25 cellular contexts compared by ENCODE assay signal in the genomic region with DNA sequence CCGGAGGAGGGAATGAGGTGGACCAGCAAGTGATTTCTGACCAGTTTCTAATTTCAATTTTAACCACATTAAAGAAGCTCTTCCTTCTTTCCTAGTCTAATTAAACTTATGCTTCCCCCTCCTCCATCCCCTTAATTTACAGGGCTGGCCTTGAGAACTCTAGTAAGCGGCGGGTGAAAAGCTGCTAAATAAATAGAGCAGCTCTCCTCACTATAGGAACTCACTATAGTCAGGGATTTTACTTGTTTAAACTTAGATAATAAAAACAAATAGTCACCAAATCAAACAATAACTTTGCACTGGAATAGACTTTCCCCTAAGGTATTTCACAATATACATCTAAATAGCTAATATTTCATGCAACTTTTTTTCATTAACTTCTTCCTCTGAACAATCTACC.
DNase-seq lines count a peak whose midpoint lies in the region; ATAC-seq, FAIRE-seq and TF ChIP-seq lines count a peak whose summit lies in the region.
"Had no signal": no experiment of that assay in that cellular context is flagged by ENCODE, and none has a peak within 500 bp of the region (broad histone marks: within the 10 kb centered on the region; RNA-seq: fewer than 3 reads in every experiment).

No MANE protein-coding gene starts in this region.

- no peak overlapping the region for H3K9ac ChIP-seq in IMR-90 (ENCODE audit: low read depth, low read length)
- H3K9ac ChIP-seq in PC-3 (ENCODE audit: low read length) = no peak overlapping the region
- H3K9ac ChIP-seq in HepG2 (ENCODE audit: insufficient read depth, low read depth, low read length) = no peak overlapping the region
- H3K9ac ChIP-seq: BLaER1 treated with 17β-estradiol and CSF1 and Interleukin-3, amounts not matched to agents 10 nM and 100 nM had no signal

- no peak overlapping the region for H2BK20ac ChIP-seq in IMR-90 (ENCODE audit: low read depth, low read length)

- WGBS in IMR-90 (ENCODE audit: extremely low coverage in 2 of 2, insufficient read length in 1 of 2), 2 experiments = no CpG with 5 or more reads among the region's 3 CpGs
- WGBS in body of pancreas, 2 donors = 14 to 22% methylated on average over 3 of the region's 3 CpGs
- 3% methylated on average over 3 of the region's 3 CpGs for WGBS in HepG2 (ENCODE audit: low lambda C conversion rate)
- 40 to 70% methylated on average over 3 of the region's 3 CpGs for WGBS in sigmoid colon, 2 donors

- POLR2A ChIA-PET in IMR-90 (lab: Charles Lee; ENCODE audit: unreplicated experiment) (no interaction called here), PC-3 (lab: Charles Lee; ENCODE audit: unreplicated experiment) (interaction anchor here (0.7 kb wide), 1 partner anchor 43 kb away, joined by 3 read pairs; no protein-coding TSS in a partner anchor), HepG2 (lab: Yijun Ruan, JAX) (no interaction called here)

- in situ Hi-C loops in IMR-90 (cut with MboI; ENCODE audit: low sequenced_read_pairs) (no loop called here), HepG2 (cut with HindIII; ENCODE audit: extremely low pct_ligation_motif_present, low pct_unique_long_range_greater_than_20kb) (no loop called here)

- no peak overlapping the region for H2AFZ ChIP-seq in IMR-90 (replicated peaks; ENCODE audit: low read length, poor library complexity)
- H2AFZ ChIP-seq in PC-3 (ENCODE audit: low read length) = no peak overlapping the region
- H2AFZ ChIP-seq in HepG2 (ENCODE audit: low read length) = no peak overlapping the region
- H2AFZ ChIP-seq: GM23338 had no signal

- no peak overlapping the region for H4K91ac ChIP-seq in IMR-90 (ENCODE audit: insufficient read depth, low read depth, low read length)

- H2AK9ac ChIP-seq in IMR-90 (replicated peaks; ENCODE audit: low read depth, low read length, poor library complexity) = no peak overlapping the region

- no peak overlapping the region for H3K4ac ChIP-seq in IMR-90 (ENCODE audit: low read depth, low read length)

- CTCF ChIA-PET in IMR-90 (lab: Yijun Ruan, JAX) = no interaction called here
- CTCF ChIA-PET in PC-3 (lab: Charles Lee) = interaction anchor here (0.6 kb wide), 1 partner anchor 360 kb away, joined by 3 read pairs; no protein-coding TSS in a partner anchor
- CTCF ChIA-PET in HepG2 (lab: Yijun Ruan, JAX; ENCODE audit: low intra/inter-chr PET ratio, low total read pairs) = no interaction called here

- no peaks in the 10 kb centered on the region for H4K20me1 ChIP-seq in IMR-90 (ENCODE audit: insufficient read depth, low read length)
- H4K20me1 ChIP-seq in PC-3 (ENCODE audit: low read length) = no peaks in the 10 kb centered on the region
- H4K20me1 ChIP-seq in HepG2 (ENCODE audit: insufficient read depth, low read length) = no peaks in the 10 kb centered on the region
- H4K20me1 ChIP-seq: BLaER1 treated with 17β-estradiol and CSF1 and Interleukin-3, amounts not matched to agents 10 nM and 100 nM had no signal

- H3K36me3 ChIP-seq in IMR-90 (ENCODE audit: control insufficient read depth, insufficient read depth, low read length) = no peaks in the 10 kb centered on the region
- H3K36me3 ChIP-seq in PC-3 (ENCODE audit: low read depth, low read length) = no peaks in the 10 kb centered on the region
- no peaks in the 10 kb centered on the region for H3K36me3 ChIP-seq in body of pancreas (replicated peaks in 1 of 2; ENCODE audit: insufficient read depth in 1 of 2, low read depth in 2 of 2)
- H3K36me3 ChIP-seq in HepG2 (replicated peaks in 1 of 2; ENCODE audit: control insufficient read depth in 1 of 2, insufficient read depth in 2 of 2, low read length in 2 of 2) = no peaks in the 10 kb centered on the region
- no peaks in the 10 kb centered on the region for H3K36me3 ChIP-seq in sigmoid colon
- H3K36me3 ChIP-seq: BE2C; BLaER1 treated with 17β-estradiol and CSF1 and Interleukin-3, amounts not matched to agents 10 nM and 100 nM had no signal

- TF ChIP-seq CTCF in IMR-90 (conservative IDR thresholded peaks at IDR 0.05; ENCODE audit: low read depth, low read length) = no peak
- no peak for TF ChIP-seq CTCF in PC-3 (conservative IDR thresholded peaks at IDR 0.05; ENCODE audit: low read depth, low read length)
- no peak for TF ChIP-seq CTCF in body of pancreas (IDR thresholded peaks at IDR 0.05)
- TF ChIP-seq CTCF in HepG2 (CRISPR knock-in tag; IDR thresholded peaks at IDR 0.05) = no peak
- no peak for TF ChIP-seq CTCF in sigmoid colon (IDR thresholded peaks at IDR 0.05)

- no peak overlapping the region for H2BK5ac ChIP-seq in IMR-90 (ENCODE audit: low read depth, low read length, poor library complexity, severe bottlenecking)

- no peak overlapping the region for H2BK15ac ChIP-seq in IMR-90 (ENCODE audit: low read depth, low read length)

- H3K9me2 ChIP-seq in PC-3 (replicated peaks; ENCODE audit: low read length) = no peaks in the 10 kb centered on the region

- H3K18ac ChIP-seq in IMR-90 (ENCODE audit: low read depth, low read length) = no peak overlapping the region

- no peak overlapping the region for H2AK5ac ChIP-seq in IMR-90 (ENCODE audit: low read depth, low read length)

- H3K56ac ChIP-seq in IMR-90 (ENCODE audit: extremely low read depth, insufficient read depth, low read length) = no peak overlapping the region

- H3K27me3 ChIP-seq in IMR-90 (ENCODE audit: control insufficient read depth, insufficient read depth, low read length) = no peaks in the 10 kb centered on the region
- H3K27me3 ChIP-seq in PC-3 (ENCODE audit: low read length) = no peaks in the 10 kb centered on the region
- H3K27me3 ChIP-seq in body of pancreas = no peaks in the 10 kb centered on the region
- no peaks in the 10 kb centered on the region; a peak in 1 of 5 replicates for H3K27me3 ChIP-seq in HepG2 (ENCODE audit: control insufficient read depth in 1 of 2, insufficient read depth in 2 of 2, low read length in 2 of 2)
- H3K27me3 ChIP-seq in sigmoid colon = no peaks in the 10 kb centered on the region
- H3K27me3 ChIP-seq: BE2C; BLaER1 treated with 17β-estradiol and CSF1 and Interleukin-3, amounts not matched to agents 10 nM and 100 nM had no signal

- H3K4me3 ChIP-seq in IMR-90 (ENCODE audit: insufficient read depth, low read depth, low read length) (no peak overlapping the region), PC-3 (ENCODE audit: low read length) (no peak overlapping the region), body of pancreas (no peak overlapping the region), HepG2 (replicated peaks in 1 of 3; ENCODE audit: insufficient read depth in 1 of 3, low read depth in 2 of 3, low read length in 3 of 3) (no peak overlapping the region), sigmoid colon (no peak overlapping the region)
- H3K4me3 ChIP-seq: A549; BLaER1 treated with 17β-estradiol and CSF1 and Interleukin-3, amounts not matched to agents 10 nM and 100 nM; GM12878; GM23338 had no signal

- no peaks in the 10 kb centered on the region; the same call in 1 of the 2 replicates for H3K9me3 ChIP-seq in IMR-90 (ENCODE audit: control insufficient read depth, insufficient read depth, low read length)
- no peaks in the 10 kb centered on the region for H3K9me3 ChIP-seq in PC-3 (ENCODE audit: low read length)
- H3K9me3 ChIP-seq in body of pancreas = no peaks in the 10 kb centered on the region
- H3K9me3 ChIP-seq in HepG2 (ENCODE audit: low read length) = peaks cover 15% of the 10 kb centered on the region
- no peaks in the 10 kb centered on the region for H3K9me3 ChIP-seq in sigmoid colon
- H3K9me3 ChIP-seq: A549; BE2C; BLaER1 treated with 17β-estradiol and CSF1 and Interleukin-3, amounts not matched to agents 10 nM and 100 nM; Caco-2 had no signal

- H3K4me1 ChIP-seq in IMR-90 (ENCODE audit: control insufficient read depth, insufficient read depth, low read length) (no peaks in the 10 kb centered on the region), PC-3 (ENCODE audit: insufficient read depth, low read length) (no peaks in the 10 kb centered on the region), body of pancreas (no peaks in the 10 kb centered on the region), HepG2 (ENCODE audit: insufficient read depth, low read length) (0 out of 2 replicates have a peak, but pooled peaks cover 5% of the 10 kb centered on the region), sigmoid colon (no peaks in the 10 kb centered on the region)
- H3K4me1 ChIP-seq: A549; BE2C; BLaER1 treated with 17β-estradiol and CSF1 and Interleukin-3, amounts not matched to agents 10 nM and 100 nM; Caco-2 had no signal

- DNase-seq in IMR-90 (no peak), PC-3 (peak; percentile 14), body of pancreas (no peak), HepG2 (ENCODE audit: low spot score) (no peak), DMS153 treated with DMSO at 0.1 percent for 48 hours (lab: John Stamatoyannopoulos, UW; ENCODE audit: unreplicated experiment) (no peak), sigmoid colon (no peak), CD1c-positive myeloid dendritic cell (ENCODE audit: extremely low spot score) (no peak)
- DNase-seq: 8988T; ACHN; AML-193; BE2C; Caco-2; CD4-positive, alpha-beta memory T cell; DMS153; DMS79; EL; GDM1; H9 had no signal

- TF ChIP-seq RAD21 in IMR-90 (IDR thresholded peaks at IDR 0.05; ENCODE audit: low read length) (no peak), HepG2 (CRISPR knock-in tag; IDR thresholded peaks at IDR 0.05) (no peak)

- no peaks in the 10 kb centered on the region for H3F3A ChIP-seq in PC-3 (ENCODE audit: low read length, unreplicated experiment)

- no peak for TF ChIP-seq POLR2A in IMR-90 (IDR thresholded peaks at IDR 0.05; ENCODE audit: low read depth, low read length)
- no peak for TF ChIP-seq POLR2A in body of pancreas (IDR thresholded peaks at IDR 0.05)
- TF ChIP-seq POLR2A in HepG2 (IDR thresholded peaks at IDR 0.05; ENCODE audit: insufficient read depth in 1 of 2, low read depth in 2 of 2, low read length in 2 of 2) = no peak
- TF ChIP-seq POLR2A in sigmoid colon (IDR thresholded peaks at IDR 0.05) = no peak

- ATAC-seq in IMR-90 (ENCODE audit: low read depth) = no peak
- peak; percentile 95 for ATAC-seq in PC-3
- peak; percentile 38 for ATAC-seq in body of pancreas
- ATAC-seq in HepG2 = peak; percentile 68
- no peak for ATAC-seq in GM21367 (IDR thresholded peaks at IDR 0.05; ENCODE audit: unreplicated experiment)
- ATAC-seq: A549, GM12878, GM23338, HCT116 had no signal

- H3K4me2 ChIP-seq in IMR-90 (ENCODE audit: low read depth, low read length) (no peak overlapping the region), PC-3 (ENCODE audit: low read length) (no peak overlapping the region), HepG2 (ENCODE audit: low read depth, low read length) (no peak overlapping the region)
- H3K4me2 ChIP-seq: A549; BLaER1 treated with 17β-estradiol and CSF1 and Interleukin-3, amounts not matched to agents 10 nM and 100 nM; GM23338 had no signal

- H2BK120ac ChIP-seq in IMR-90 (ENCODE audit: low read depth, low read length) = no peak overlapping the region

- no peak for FAIRE-seq in HepG2 (lab: Jason Lieb, UNC)
- FAIRE-seq: A549, GM12878, GM19239 had no signal

- no peaks in the 10 kb centered on the region for H3K9me1 ChIP-seq in IMR-90 (ENCODE audit: insufficient read depth, low read length)

- no peak overlapping the region for H3K23ac ChIP-seq in IMR-90 (ENCODE audit: low read depth, low read length)

- TF ChIP-seq EP300 in HepG2 (IDR thresholded peaks at IDR 0.05; ENCODE audit: low read depth in 2 of 2, low read length in 2 of 2) = no peak
- TF ChIP-seq EP300 in HepG2 (CRISPR knock-in tag; IDR thresholded peaks at IDR 0.05; ENCODE audit: borderline replicate concordance) = no peak
- TF ChIP-seq EP300 in sigmoid colon (IDR thresholded peaks at IDR 0.05) = no peak

- H3K27ac ChIP-seq in IMR-90 (ENCODE audit: insufficient read depth, low read length) = no peak overlapping the region
- H3K27ac ChIP-seq in PC-3 (ENCODE audit: low read length) = no peak overlapping the region
- H3K27ac ChIP-seq in body of pancreas = no peak overlapping the region
- H3K27ac ChIP-seq in HepG2 (ENCODE audit: extremely low read length, insufficient read depth, low read length) = no peak overlapping the region
- H3K27ac ChIP-seq in sigmoid colon = no peak overlapping the region
- H3K27ac ChIP-seq: A549; BLaER1 treated with 17β-estradiol and CSF1 and Interleukin-3, amounts not matched to agents 10 nM and 100 nM had no signal

- H3K79me2 ChIP-seq in PC-3 (ENCODE audit: low read length) = no peaks in the 10 kb centered on the region
- no peaks in the 10 kb centered on the region for H3K79me2 ChIP-seq in HepG2 (ENCODE audit: insufficient read depth, low read length)

- H4K8ac ChIP-seq in IMR-90 (ENCODE audit: low read depth in 2 of 2, low read length in 2 of 2) = no peak overlapping the region

- H3K14ac ChIP-seq in IMR-90 (replicated peaks; ENCODE audit: low read depth, low read length) = no peak overlapping the region

- dilution Hi-C loops in IMR-90 (cut with HindIII; ENCODE audit: low sequenced_read_pairs, unreplicated experiment) = no loop called here

- no TSS peak for BruUV-seq in IMR-90 (replicated peaks; lab: Mats Ljungman, UMichigan)
- BruUV-seq in PC-3 (replicated peaks; lab: Mats Ljungman, UMichigan) = no TSS peak
- BruUV-seq in HepG2 (replicated peaks; lab: Mats Ljungman, UMichigan) = no TSS peak

- intact Hi-C loops in IMR-90 (cut with micrococcal nuclease) = no loop called here
- intact Hi-C loops in PC-3 (cut with micrococcal nuclease) = loop anchor here (10.0 kb wide), 1 partner anchor 1052 kb away; no protein-coding TSS in a partner anchor
- intact Hi-C loops in body of pancreas (cut with DNase I) = no loop called here
- intact Hi-C loops in HepG2 (cut with micrococcal nuclease; ENCODE audit: unreplicated experiment) = no loop called here
- intact Hi-C loops in sigmoid colon (cut with DNase I) = no loop called here

- no peak overlapping the region for H4K5ac ChIP-seq in IMR-90 (ENCODE audit: low read depth, low read length)

- no peaks in the 10 kb centered on the region for H3K79me1 ChIP-seq in IMR-90 (ENCODE audit: low read depth in 1 of 2, low read length in 2 of 2)

Comparison
In these comparisons a context has a peak if more than half of its experiments do, and no peak if none do; other contexts are left out.
1. ATAC-seq: peak in PC-3 (single experiment), body of pancreas (single experiment) and HepG2 (single experiment); none in IMR-90 (single experiment) and GM21367 (single experiment).